8 cellular contexts compared by ENCODE assay signal in the genomic region with DNA sequence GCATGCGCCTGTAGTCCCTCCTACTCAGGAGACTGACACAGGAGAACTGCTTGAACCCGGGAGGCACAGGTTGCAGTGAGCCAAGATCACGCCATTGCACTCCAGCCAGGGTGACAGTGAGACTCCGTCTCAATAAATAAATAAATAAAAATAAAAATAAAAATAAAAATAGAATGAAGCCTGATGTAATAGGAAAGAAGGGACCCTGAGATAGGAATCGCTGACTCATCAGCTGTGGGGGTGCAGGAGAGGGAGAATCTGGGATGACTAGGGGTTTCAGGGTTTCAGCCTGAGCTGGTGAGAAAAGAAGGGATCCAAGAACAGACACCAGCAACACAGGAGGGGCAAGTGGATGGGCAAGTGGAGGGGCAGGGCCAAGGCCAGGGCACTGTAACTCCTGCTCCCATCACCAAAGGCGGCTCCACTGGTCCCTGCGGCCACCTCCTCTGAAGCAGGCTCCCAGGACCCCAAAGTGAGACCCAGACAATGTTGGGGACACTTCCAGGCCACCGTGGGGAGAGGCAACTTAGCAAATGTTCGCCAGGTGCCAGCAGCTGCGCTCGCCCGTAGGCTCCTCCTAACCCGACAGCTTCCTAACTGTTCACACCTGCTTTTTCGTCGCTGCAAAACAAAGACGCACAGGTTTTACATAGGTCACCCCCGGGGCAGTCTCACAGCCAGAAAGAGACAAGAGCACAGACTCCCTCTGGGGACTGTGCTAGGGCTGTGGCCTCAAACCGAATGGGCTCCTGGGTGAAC. TPM values are rescaled to one million over a fixed set of nuclear protein-coding genes. Genes with fewer than 3 reads are reported as not detected.
DNase-seq lines count a peak whose midpoint lies in the region; ATAC-seq and TF ChIP-seq lines count a peak whose summit lies in the region.

No MANE protein-coding gene starts in this region.

- H3K9me3 ChIP-seq in tibial artery: no peaks in the 10 kb centered on the region

- ATAC-seq in activated T-cell treated with anti-CD3 and anti-CD28 coated beads, Interleukin-2, amount 50 U/mL, for 4 hours: no peak
- ATAC-seq in GM21786 (IDR thresholded peaks at IDR 0.05; ENCODE audit: unreplicated experiment): no peak

- DNase-seq in Calu3 (no peak), HT-29 (ENCODE audit: low spot score) (peak; percentile 20), iPS-NIHi11 (ENCODE audit: low spot score) (peak; percentile 26), tibial artery (no peak), SIG-M5 treated with dmso at 0.1 percent for 504 hours (lab: John Stamatoyannopoulos, UW; ENCODE audit: unreplicated experiment) (no peak)
- no peak for DNase-seq in activated T-cell treated with anti-CD3 and anti-CD28 coated beads, Interleukin-2, amount 50 U/mL, for 4 hours
- no peak for DNase-seq in effector CD4-positive, alpha-beta T cell

- TF ChIP-seq CTCF in Calu3 (IDR thresholded peaks at IDR 0.05; ENCODE audit: unreplicated experiment): no peak
- TF ChIP-seq CTCF in tibial artery (IDR thresholded peaks at IDR 0.05): no peak

- CTCF ChIA-PET in Calu3 (lab: Charles Lee): interaction anchor here (0.6 kb wide), 1 partner anchor 282 kb away, joined by 8 read pairs; no protein-coding TSS in a partner anchor

- no peaks in the 10 kb centered on the region for H3K27me3 ChIP-seq in tibial artery

- no peaks in the 10 kb centered on the region for H3K9me3 Mint-ChIP-seq in Calu3 (ENCODE audit: low read depth, unreplicated experiment)
- H3K9me3 Mint-ChIP-seq in activated T-cell treated with anti-CD3 and anti-CD28 coated beads, Interleukin-2, amount 50 U/mL, for 4 hours: no peaks in the 10 kb centered on the region

- H3K36me3 ChIP-seq in tibial artery: peaks cover 0 to 19% (median 0%) of the 10 kb centered on the region in 3 donors

- intact Hi-C loops in Calu3 (cut with micrococcal nuclease; ENCODE audit: unreplicated experiment) (loop anchor here (2.0 kb wide), 1 partner anchor 61 kb away; no protein-coding TSS in a partner anchor), tibial artery (cut with DNase I; ENCODE audit: low total_unique reads) (loop anchor here (5.0 to 10.0 kb wide), 2 partner anchors 73 to 161 kb away; no protein-coding TSS in a partner anchor)

- no peaks in the 10 kb centered on the region for H3K27me3 Mint-ChIP-seq in Calu3 (ENCODE audit: unreplicated experiment)
- H3K27me3 Mint-ChIP-seq in activated T-cell treated with anti-CD3 and anti-CD28 coated beads, Interleukin-2, amount 50 U/mL, for 4 hours (ENCODE audit: low read depth): no peaks in the 10 kb centered on the region

- H3K4me3 ChIP-seq in tibial artery: peak overlapping the region; percentile 96 to 99

- peak overlapping the region; percentile 78 for H3K4me3 Mint-ChIP-seq in Calu3 (ENCODE audit: low read depth, unreplicated experiment)
- peak overlapping the region; percentile 98 for H3K4me3 Mint-ChIP-seq in activated T-cell treated with anti-CD3 and anti-CD28 coated beads, Interleukin-2, amount 50 U/mL, for 4 hours

- H3K27ac ChIP-seq in tibial artery: peak overlapping the region in 1 of 2 donors; percentile 83

- H3K4me1 ChIP-seq in tibial artery: peaks cover 0 to 45% (median 33%) of the 10 kb centered on the region in 4 donors

- H3K4me1 Mint-ChIP-seq in Calu3 (ENCODE audit: low read depth, unreplicated experiment): peaks cover 8% of the 10 kb centered on the region
- peaks cover 51% of the 10 kb centered on the region for H3K4me1 Mint-ChIP-seq in activated T-cell treated with anti-CD3 and anti-CD28 coated beads, Interleukin-2, amount 50 U/mL, for 4 hours (ENCODE audit: low read depth)

- peaks cover 50% of the 10 kb centered on the region for H3K36me3 Mint-ChIP-seq in Calu3 (ENCODE audit: insufficient read depth, unreplicated experiment)
- H3K36me3 Mint-ChIP-seq in activated T-cell treated with anti-CD3 and anti-CD28 coated beads, Interleukin-2, amount 50 U/mL, for 4 hours (ENCODE audit: insufficient read depth): peaks cover 17% of the 10 kb centered on the region

- H3K27ac Mint-ChIP-seq in Calu3 (ENCODE audit: unreplicated experiment): peak overlapping the region; percentile 42

- no TSS peak for BruUV-seq in Calu3 (replicated peaks; lab: Mats Ljungman, UMichigan)

RNA-seq across cellular contexts. Expression of gene HAUS8, which starts 1.2 kb away (rescaled TPM):
- 15.7 and 20.5 TPM in 2 replicates for total RNA-seq in Calu3 (2022)
- total RNA-seq in HT-29 (2014; rRNA removed; shearing (Covaris generic)): 9.1 and 11.7 TPM in 2 replicates
- 10 to 100 TPM; 21.5 to 29.3 (median 28.3) TPM for total RNA-seq in activated T-cell treated with anti-CD3 and anti-CD28 coated beads, Interleukin-2, amount 50 U/mL, for 4 hours

RNA-seq across cellular contexts. Expression of gene MYO9B, which starts 1.5 kb away (rescaled TPM):
- total RNA-seq in Calu3 (2022): 38.4 and 40.4 TPM in 2 replicates
- 63.4 and 67.9 TPM in 2 replicates for total RNA-seq in HT-29 (2014; rRNA removed; shearing (Covaris generic))
- 100 to 1,000 TPM in 1 of 3 donors, 10 to 100 TPM in 2; 82.6 to 104 (median 91.4) TPM for total RNA-seq in activated T-cell treated with anti-CD3 and anti-CD28 coated beads, Interleukin-2, amount 50 U/mL, for 4 hours

RNA-seq across cellular contexts. Expression of gene CPAMD8, which starts 47.4 kb away (rescaled TPM):
- total RNA-seq in Calu3 (2022): 5.7 and 5.8 TPM in 2 replicates
- total RNA-seq in HT-29 (2014; rRNA removed; shearing (Covaris generic)): not detected in 2 replicates
- under 1 TPM in 2 of 3 donors, not detected in 1; 0.18 to 0.37 TPM for total RNA-seq in activated T-cell treated with anti-CD3 and anti-CD28 coated beads, Interleukin-2, amount 50 U/mL, for 4 hours

Comparison
In these comparisons a context has a peak if more than half of its experiments do, and no peak if none do; other contexts are left out.
1. DNase-seq: peak in HT-29 (single experiment) and iPS-NIHi11 (single experiment); none in Calu3 (single experiment), activated T-cell treated with anti-CD3 and anti-CD28 coated beads, Interleukin-2, amount 50 U/mL, for 4 hours (single experiment), tibial artery (0 of 2), SIG-M5 treated with dmso at 0.1 percent for 504 hours (single experiment) and effector CD4-positive, alpha-beta T cell (single experiment).